Comparison of ENCODE assay signal across 1 cellular context in the genomic region with DNA sequence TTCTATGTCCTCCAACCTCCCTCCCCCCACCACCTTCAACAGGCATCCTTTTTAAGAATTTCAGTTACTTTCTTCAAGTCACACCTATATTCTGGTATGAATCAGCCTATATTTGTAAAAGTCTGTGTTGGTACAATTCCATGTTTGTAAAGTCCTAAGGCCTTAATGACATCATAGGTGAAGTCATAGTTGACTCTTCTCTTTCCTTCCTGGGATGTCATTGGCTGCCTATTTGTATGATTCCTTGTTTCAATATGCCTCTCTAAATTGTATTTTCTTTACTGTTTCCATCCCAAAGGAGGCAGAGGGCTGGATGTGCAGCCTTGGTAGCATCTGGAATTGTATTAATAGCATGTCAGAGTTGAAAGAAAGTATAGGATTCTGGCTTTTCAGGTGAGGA.
TF ChIP-seq lines count a peak whose summit lies in the region.

No MANE protein-coding gene starts in this region.

TF ChIP-seq in HEK293, 187 proteins besides CTCF, POLR2A, EP300 and RAD21 (continued from another document):
- TF ChIP-seq ZSCAN18 (tag by site-specific recombination; IDR thresholded peaks at IDR 0.05) (no peak), ZNF274 (IDR thresholded peaks at IDR 0.05; ENCODE audit: low read length) (no peak), ZNF274 (tag by site-specific recombination; IDR thresholded peaks at IDR 0.05; ENCODE audit: borderline replicate concordance) (no peak)
- TF ChIP-seq, protein P1, sequence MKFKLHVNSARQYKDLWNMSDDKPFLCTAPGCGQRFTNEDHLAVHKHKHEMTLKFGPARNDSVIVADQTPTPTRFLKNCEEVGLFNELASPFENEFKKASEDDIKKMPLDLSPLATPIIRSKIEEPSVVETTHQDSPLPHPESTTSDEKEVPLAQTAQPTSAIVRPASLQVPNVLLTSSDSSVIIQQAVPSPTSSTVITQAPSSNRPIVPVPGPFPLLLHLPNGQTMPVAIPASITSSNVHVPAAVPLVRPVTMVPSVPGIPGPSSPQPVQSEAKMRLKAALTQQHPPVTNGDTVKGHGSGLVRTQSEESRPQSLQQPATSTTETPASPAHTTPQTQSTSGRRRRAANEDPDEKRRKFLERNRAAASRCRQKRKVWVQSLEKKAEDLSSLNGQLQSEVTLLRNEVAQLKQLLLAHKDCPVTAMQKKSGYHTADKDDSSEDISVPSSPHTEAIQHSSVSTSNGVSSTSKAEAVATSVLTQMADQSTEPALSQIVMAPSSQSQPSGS (tag by site-specific recombination; IDR thresholded peaks at IDR 0.05; ENCODE audit: low read depth): peak; percentile 51
